Comparison of ENCODE assay signal across 14 cellular contexts in the genomic region with DNA sequence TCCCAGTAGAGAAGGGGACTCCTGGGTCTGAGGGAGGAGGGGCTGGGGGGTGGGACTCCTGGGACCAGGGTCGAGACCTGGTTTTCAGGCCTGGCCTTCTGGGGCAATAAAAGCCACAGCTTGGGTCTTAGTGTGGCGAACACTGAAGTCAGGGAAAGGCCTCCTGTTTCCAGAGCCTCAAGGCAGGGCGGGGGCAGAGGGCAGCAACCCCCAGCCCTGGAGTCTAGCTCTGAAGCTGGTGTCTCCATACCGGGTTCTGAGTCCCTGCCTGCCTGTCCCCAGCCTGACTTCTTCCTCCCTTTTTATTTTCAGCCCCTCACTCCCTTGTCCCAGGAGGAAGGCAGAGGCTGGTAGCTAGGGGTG. TPM values are rescaled to one million over a fixed set of nuclear protein-coding genes. Genes with fewer than 3 reads are reported as not detected.
A peak's percentile ranks its signal among the peaks of the same experiment; 100 is the strongest.
DNase-seq lines count a peak whose midpoint lies in the region; ATAC-seq and TF ChIP-seq lines count a peak whose summit lies in the region.
"Had no signal": no experiment of that assay in that cellular context is flagged by ENCODE, and none has a peak within 500 bp of the region (broad histone marks: within the 10 kb centered on the region; RNA-seq: fewer than 3 reads in every experiment).

No MANE protein-coding gene starts in this region.

- TF ChIP-seq POLR2A in thyroid gland (IDR thresholded peaks at IDR 0.05) (no peak), body of pancreas (IDR thresholded peaks at IDR 0.05) (no peak)

- H3K9ac ChIP-seq in OCI-LY3 (ENCODE audit: low read length) (peak overlapping the region; percentile 69), endodermal cell (ENCODE audit: extremely low read depth, low read length, poor library complexity, severe bottlenecking) (no peak overlapping the region), parathyroid adenoma (no peak overlapping the region)

- DNase-seq in ELF-1 (ENCODE audit: low read depth, low spot score) (peak; percentile 67), endodermal cell (no peak), thyroid gland (no peak), body of pancreas (no peak)
- DNase-seq: activated gamma-delta T cell treated with Interleukin-2 at 50 U/mL for 16 hours, EL, esophagus squamous epithelium, immature natural killer cell, NCI-H2029 treated with DMSO at 0.1 percent for 48 hours had no signal

- ATAC-seq in HG02759 (IDR thresholded peaks at IDR 0.05; ENCODE audit: unreplicated experiment) (no peak), body of pancreas (no peak)
- ATAC-seq: mucosa of descending colon, right cardiac atrium had no signal

- H3K27ac ChIP-seq in OCI-LY3 (ENCODE audit: low read length) (no peak overlapping the region), endodermal cell (ENCODE audit: low read depth, low read length) (peak overlapping the region; percentile 74), parathyroid adenoma (no peak overlapping the region), thyroid gland (no peak overlapping the region), body of pancreas (no peak overlapping the region)
- H3K27ac ChIP-seq: esophagus squamous epithelium had no signal

- H3K36me3 ChIP-seq in OCI-LY3 (replicated peaks; ENCODE audit: low read depth, low read length) (peaks cover 8% of the 10 kb centered on the region), endodermal cell (ENCODE audit: control insufficient read depth, insufficient read depth, low read length) (peaks cover 14% of the 10 kb centered on the region), parathyroid adenoma (ENCODE audit: control insufficient read depth, insufficient read depth, low read length) (no peaks in the 10 kb centered on the region), thyroid gland (peaks cover 5 to 10% of the 10 kb centered on the region in 2 donors), body of pancreas (replicated peaks in 1 of 2; ENCODE audit: insufficient read depth in 1 of 2, low read depth in 2 of 2) (peaks cover 0 to 2% of the 10 kb centered on the region in 2 donors)

- no peaks in the 10 kb centered on the region for H4K20me1 ChIP-seq in OCI-LY3 (ENCODE audit: insufficient read depth, low read length)

- H3K4me3 ChIP-seq in OCI-LY3 (ENCODE audit: low read length) (peak overlapping the region; percentile 88), endodermal cell (ENCODE audit: low read length) (peak overlapping the region; percentile 76), parathyroid adenoma (ENCODE audit: low read depth, low read length) (peak overlapping the region; percentile 50), thyroid gland (replicated peaks in 1 of 3) (no peak overlapping the region), body of pancreas (no peak overlapping the region)
- H3K4me3 ChIP-seq: mucosa of descending colon had no signal

- H3K79me2 ChIP-seq in OCI-LY3 (ENCODE audit: low read length) = peaks cover 20% of the 10 kb centered on the region
- H3K79me2 ChIP-seq in parathyroid adenoma = peaks cover 13% of the 10 kb centered on the region

- H3K4me2 ChIP-seq in OCI-LY3 (ENCODE audit: low read length) (peak overlapping the region; percentile 100), parathyroid adenoma (ENCODE audit: low read length) (peak overlapping the region; percentile 72)

- H3K27me3 Mint-ChIP-seq in endodermal cell (ENCODE audit: insufficient read depth) = peaks cover 63% of the 10 kb centered on the region

- H2AFZ ChIP-seq in OCI-LY3 (ENCODE audit: low read depth, low read length) (no peak overlapping the region; the same call in 1 of the 2 replicates), parathyroid adenoma (peak overlapping the region; percentile 52)

- H3K4me1 ChIP-seq in OCI-LY3 (ENCODE audit: low read length) (peaks cover 31% of the 10 kb centered on the region), endodermal cell (ENCODE audit: control insufficient read depth, insufficient read depth, low read length) (no peaks in the 10 kb centered on the region), parathyroid adenoma (no peaks in the 10 kb centered on the region), thyroid gland (peaks cover 9 to 22% of the 10 kb centered on the region in 2 donors), body of pancreas (peaks cover 32% of the 10 kb centered on the region)

- H3K27me3 ChIP-seq in OCI-LY3 (ENCODE audit: low read depth, low read length) (peaks cover 44% of the 10 kb centered on the region), endodermal cell (ENCODE audit: control insufficient read depth, insufficient read depth, low read length, poor library complexity, severe bottlenecking) (peaks cover 44% of the 10 kb centered on the region), parathyroid adenoma (ENCODE audit: control insufficient read depth, insufficient read depth, low read length) (no peaks in the 10 kb centered on the region), thyroid gland (peaks cover 32% of the 10 kb centered on the region), body of pancreas (peaks cover 0 to 41% of the 10 kb centered on the region in 2 donors)

- peaks cover 9% of the 10 kb centered on the region for H3K4me1 Mint-ChIP-seq in endodermal cell

- H3K9me3 ChIP-seq in OCI-LY3 (ENCODE audit: insufficient read depth, low read length) (no peaks in the 10 kb centered on the region), endodermal cell (ENCODE audit: control insufficient read depth, low read length) (no peaks in the 10 kb centered on the region), parathyroid adenoma (ENCODE audit: control insufficient read depth, low read length) (no peaks in the 10 kb centered on the region), thyroid gland (no peaks in the 10 kb centered on the region), body of pancreas (no peaks in the 10 kb centered on the region)
- H3K9me3 ChIP-seq: esophagus squamous epithelium, mucosa of descending colon had no signal

- H3K4me3 Mint-ChIP-seq in endodermal cell = peak overlapping the region; percentile 50

- no peak overlapping the region for H3K27ac Mint-ChIP-seq in endodermal cell

- H3K9me3 Mint-ChIP-seq in endodermal cell = no peaks in the 10 kb centered on the region

- 59 to 100% methylated on average over 1 to 4 of the region's 4 CpGs for WGBS in endodermal cell (ENCODE audit: insufficient coverage in 1 of 2, insufficient read length in 1 of 2), 2 experiments
- WGBS in thyroid gland, 2 donors = 73 to 77% methylated on average over 4 of the region's 4 CpGs
- 64% methylated on average over 4 of the region's 4 CpGs; no CpG with 5 or more reads in 1 of the 2 donors for WGBS in body of pancreas, 2 donors

- intact Hi-C loops in thyroid gland (cut with DNase I) (loop anchor here (10.0 kb wide), 1 partner anchor 52 kb away; a partner anchor contains a TSS), body of pancreas (cut with DNase I) (no loop called here)

- peaks cover 12% of the 10 kb centered on the region for H3K36me3 Mint-ChIP-seq in endodermal cell (ENCODE audit: low read depth)

- no peak for TF ChIP-seq CTCF in OCI-LY3 (IDR thresholded peaks at IDR 0.05; ENCODE audit: low read depth, low read length)
- no peak for TF ChIP-seq CTCF in endodermal cell (conservative IDR thresholded peaks at IDR 0.05)
- TF ChIP-seq CTCF in parathyroid adenoma (IDR thresholded peaks at IDR 0.05) = no peak
- no peak for TF ChIP-seq CTCF in thyroid gland (IDR thresholded peaks at IDR 0.05)
- TF ChIP-seq CTCF in body of pancreas (IDR thresholded peaks at IDR 0.05) = no peak

RNA-seq across cellular contexts. Expression of a gene that starts 0.3 kb away (rescaled TPM):
- total RNA-seq in endodermal cell (1 to 10 TPM in 1 of 2 donors, under 1 TPM in 1; 0.77 to 1.2 TPM), thyroid gland (1 to 10 TPM in 1 of 4 donors, under 1 TPM in 3; 0.56 to 2.2 (median 0.84) TPM), body of pancreas (1 to 10 TPM in 1 of 2 donors, under 1 TPM in 1; 0.26 to 2.0 TPM)
- 10.1 TPM for polyA plus RNA-seq in endodermal cell (2013, experiment 1 of 2)
- 9.3 TPM for polyA plus RNA-seq in endodermal cell (2013, experiment 2 of 2)
- polyA plus RNA-seq: immature natural killer cell had no signal

RNA-seq across cellular contexts. Expression of a gene that starts 1.8 kb away (rescaled TPM):
- 100 to 1,000 TPM; 227 to 285 TPM for total RNA-seq in endodermal cell
- polyA plus RNA-seq in endodermal cell (2013, experiment 1 of 2) = 254 TPM
- 229 TPM for polyA plus RNA-seq in endodermal cell (2013, experiment 2 of 2)
- total RNA-seq in thyroid gland = 100 to 1,000 TPM; 121 to 160 (median 141) TPM
- 10 to 100 TPM; 47.5 to 51.4 TPM for total RNA-seq in body of pancreas

RNA-seq across cellular contexts. Expression of a gene that starts 29.0 kb away (rescaled TPM):
- total RNA-seq in endodermal cell = not detected
- 0.96 TPM for polyA plus RNA-seq in endodermal cell (2013, experiment 1 of 2)
- not detected for polyA plus RNA-seq in endodermal cell (2013, experiment 2 of 2)
- not detected for total RNA-seq in thyroid gland
- total RNA-seq in body of pancreas = under 1 TPM in 1 of 2 donors, not detected in 1; 0.78 TPM
- total RNA-seq: esophagus squamous epithelium, right cardiac atrium had no signal
- polyA plus RNA-seq: immature natural killer cell, right cardiac atrium had no signal

RNA-seq across cellular contexts. Expression of a gene that starts 29.4 kb away (rescaled TPM):
- 10 to 100 TPM; 13.9 to 19.1 TPM for total RNA-seq in endodermal cell
- 12.9 TPM for polyA plus RNA-seq in endodermal cell (2013, experiment 1 of 2)
- polyA plus RNA-seq in endodermal cell (2013, experiment 2 of 2) = 11.9 TPM
- total RNA-seq in thyroid gland = 10 to 100 TPM in 1 of 4 donors, 1 to 10 TPM in 3; 6.3 to 12.6 (median 9.2) TPM
- total RNA-seq in body of pancreas = 10 to 100 TPM; 14.5 to 16.1 TPM

RNA-seq across cellular contexts. Expression of a gene that starts 52.6 kb away (rescaled TPM):
- 10 to 100 TPM; 36.6 to 39.2 TPM for total RNA-seq in endodermal cell
- 15.0 TPM for polyA plus RNA-seq in endodermal cell (2013, experiment 1 of 2)
- polyA plus RNA-seq in endodermal cell (2013, experiment 2 of 2) = 15.6 TPM
- total RNA-seq in thyroid gland = 10 to 100 TPM; 22.4 to 40.5 (median 29.1) TPM
- total RNA-seq in body of pancreas = 10 to 100 TPM; 11.9 TPM

Comparison
In these comparisons a context has a peak if more than half of its experiments do, and no peak if none do; other contexts are left out.
1. H3K4me3 ChIP-seq: peak in OCI-LY3 (single experiment), endodermal cell (single experiment) and parathyroid adenoma (single experiment); none in thyroid gland (0 of 3) and body of pancreas (0 of 2).